15 cellular contexts compared by ENCODE assay signal in the genomic region with DNA sequence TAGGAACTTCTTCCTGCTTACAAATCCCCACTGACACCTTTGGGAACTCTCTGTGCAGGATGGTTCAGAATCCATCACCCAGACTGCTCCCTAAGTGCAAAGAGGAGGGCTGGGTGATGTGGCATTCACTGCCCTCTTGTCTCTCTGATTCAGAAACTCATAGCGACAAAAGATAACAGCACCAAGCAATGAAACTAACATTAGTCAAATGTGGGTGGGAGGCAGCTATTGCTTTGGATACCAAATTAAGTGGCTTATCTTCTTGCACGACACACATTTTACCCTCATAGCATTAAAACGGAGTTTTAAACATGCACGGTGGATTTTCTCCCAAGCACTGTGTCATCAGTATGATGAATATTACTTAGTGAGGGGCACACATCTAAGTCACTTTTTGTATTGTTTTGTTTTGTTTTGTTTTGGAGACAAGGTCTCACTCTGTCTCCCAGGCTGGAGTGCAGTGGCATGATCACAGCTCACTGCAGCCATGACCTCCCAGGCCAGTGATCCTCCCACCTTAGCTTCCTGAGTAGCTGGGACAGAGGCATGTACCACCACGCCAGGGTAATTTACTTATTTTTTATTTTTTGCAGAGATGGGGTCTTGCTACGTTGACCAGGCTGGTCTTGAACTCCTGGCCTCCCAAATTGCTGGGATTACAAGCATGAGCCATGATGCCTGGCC. TPM values are rescaled to one million over a fixed set of nuclear protein-coding genes. Genes with fewer than 3 reads are reported as not detected.
DNase-seq lines count a peak whose midpoint lies in the region; ATAC-seq and TF ChIP-seq lines count a peak whose summit lies in the region.
"Had no signal": no experiment of that assay in that cellular context is flagged by ENCODE, and none has a peak within 500 bp of the region (broad histone marks: within the 10 kb centered on the region; RNA-seq: fewer than 3 reads in every experiment).

No MANE protein-coding gene starts in this region.

- H3K9ac ChIP-seq in smooth muscle cell (ENCODE audit: low read depth) = peak overlapping the region; percentile 94

- peaks cover 4 to 39% (median 6%) of the 10 kb centered on the region in 3 donors for H3K36me3 ChIP-seq in esophagus squamous epithelium
- H3K36me3 ChIP-seq in smooth muscle cell (ENCODE audit: low read depth) = no peaks in the 10 kb centered on the region

- peak overlapping the region; percentile 70 for H3K4me2 ChIP-seq in smooth muscle cell

- no peaks in the 10 kb centered on the region for H4K20me1 ChIP-seq in smooth muscle cell (ENCODE audit: low read depth)

- H3K27ac ChIP-seq in esophagus squamous epithelium = peak overlapping the region in 3 of 4 donors; percentile 9 to 42 (median 26)
- H3K27ac ChIP-seq in smooth muscle cell (ENCODE audit: low read depth) = peak overlapping the region; percentile 99
- H3K27ac ChIP-seq: upper lobe of right lung had no signal

- no peaks in the 10 kb centered on the region for H3K79me2 ChIP-seq in smooth muscle cell (ENCODE audit: low read depth)

- H3K27me3 ChIP-seq in esophagus squamous epithelium = no peaks in the 10 kb centered on the region
- no peaks in the 10 kb centered on the region for H3K27me3 ChIP-seq in smooth muscle cell (ENCODE audit: low read depth)
- H3K27me3 ChIP-seq: upper lobe of right lung had no signal

- no peak overlapping the region for H2AFZ ChIP-seq in smooth muscle cell (ENCODE audit: low read depth)

- 74 to 83% methylated on average over 5 to 6 of the region's 6 CpGs for WGBS in esophagus squamous epithelium, 2 donors
- WGBS in smooth muscle cell (ENCODE audit: low lambda C conversion rate) = 41% methylated on average over 6 of the region's 6 CpGs

- TF ChIP-seq CTCF in GM20000 (IDR thresholded peaks at IDR 0.05; ENCODE audit: extremely low read depth, missing control alignments) (no peak), esophagus squamous epithelium (IDR thresholded peaks at IDR 0.05) (no peak), smooth muscle cell (IDR thresholded peaks at IDR 0.05; ENCODE audit: borderline replicate concordance, insufficient read depth, poor library complexity, severe bottlenecking) (no peak)

- H3K9me3 ChIP-seq in esophagus squamous epithelium (no peaks in the 10 kb centered on the region), smooth muscle cell (replicated peaks; ENCODE audit: low read depth) (no peaks in the 10 kb centered on the region)
- H3K9me3 ChIP-seq: upper lobe of right lung had no signal

- peaks cover 3 to 18% (median 7%) of the 10 kb centered on the region in 3 donors for H3K4me1 ChIP-seq in esophagus squamous epithelium
- H3K4me1 ChIP-seq in smooth muscle cell (ENCODE audit: low read depth) = peaks cover 12% of the 10 kb centered on the region
- H3K4me1 ChIP-seq: upper lobe of right lung had no signal

- H3F3A ChIP-seq in smooth muscle cell (ENCODE audit: low read depth) = peaks cover 15% of the 10 kb centered on the region

- intact Hi-C loops in esophagus squamous epithelium (cut with DNase I) = no loop called here

- DNase-seq in GM20000 (ENCODE audit: low spot score) = peak; percentile 34
- DNase-seq in NCI-H526 treated with DMSO at 0.1 percent for 48 hours (lab: John Stamatoyannopoulos, UW) = peak; percentile 75
- DNase-seq in esophagus squamous epithelium (lab: John Stamatoyannopoulos, UW) = no peak
- no peak for DNase-seq in smooth muscle cell (lab: John Stamatoyannopoulos, UW; ENCODE audit: unreplicated experiment)
- no peak for DNase-seq in NCI-H524 (lab: John Stamatoyannopoulos, UW)
- DNase-seq in NCI-H1417 (lab: John Stamatoyannopoulos, UW) = no peak
- DNase-seq in NCI-H82 treated with DMSO at 0.1 percent for 48 hours (lab: John Stamatoyannopoulos, UW; ENCODE audit: unreplicated experiment) = no peak
- DNase-seq: activated CD4-positive, CD25-positive, alpha-beta regulatory T cell treated with anti-CD3 and anti-CD28 coated beads, Interleukin-2, amount 50 U/mL, for 72 hours; activated naive CD4-positive, alpha-beta T cell treated with anti-CD3 and anti-CD28 coated beads for 36 hours; DMS79; NCI-H187; occipital lobe; RPMI8226; upper lobe of right lung had no signal

- TF ChIP-seq POLR2A in esophagus squamous epithelium (IDR thresholded peaks at IDR 0.05) = no peak

- ATAC-seq in GM19324 (IDR thresholded peaks at IDR 0.05; ENCODE audit: low FRiP score, unreplicated experiment) = no peak
- ATAC-seq: upper lobe of right lung had no signal

- H3K4me3 ChIP-seq in esophagus squamous epithelium (no peak overlapping the region), smooth muscle cell (no peak overlapping the region)
- H3K4me3 ChIP-seq: upper lobe of right lung had no signal

RNA-seq across cellular contexts. Expression of a gene that starts 40.9 kb away (rescaled TPM):
- total RNA-seq in esophagus squamous epithelium (1 to 10 TPM in 1 of 4 donors, under 1 TPM in 3; 0.23 to 1.1 (median 0.61) TPM), smooth muscle cell (1.3 and 4.3 TPM in 2 replicates)
- 0.18 and 0.32 TPM in 2 replicates for polyA plus RNA-seq in smooth muscle cell

RNA-seq across cellular contexts. Expression of a gene that starts 53.0 kb away (rescaled TPM):
- total RNA-seq in esophagus squamous epithelium (10 to 100 TPM; 41.8 to 81.5 (median 47.2) TPM), smooth muscle cell (81.2 and 101 TPM in 2 replicates)
- 21.1 and 24.2 TPM in 2 replicates for polyA plus RNA-seq in smooth muscle cell

Comparison
In these comparisons a context has a peak if more than half of its experiments do, and no peak if none do; other contexts are left out.
1. DNase-seq: peak in GM20000 (single experiment) and NCI-H526 treated with DMSO at 0.1 percent for 48 hours (single experiment); none in esophagus squamous epithelium (single experiment), smooth muscle cell (single experiment), NCI-H524 (0 of 2), NCI-H1417 (0 of 3) and NCI-H82 treated with DMSO at 0.1 percent for 48 hours (single experiment).